Comparison of ENCODE assay signal across 8 cellular contexts in genomic region chr6:131914967-131915751, GRCh38. TPM values are rescaled to one million over a fixed set of nuclear protein-coding genes. Genes with fewer than 3 reads are reported as not detected.
DNase-seq lines count a peak whose midpoint lies in the region; ATAC-seq and TF ChIP-seq lines count a peak whose summit lies in the region.

No MANE protein-coding gene starts in this region.

- no peaks in the 10 kb centered on the region for H3K27me3 ChIP-seq in SJCRH30

- peaks cover 28% of the 10 kb centered on the region for H3K4me1 ChIP-seq in SJCRH30

- peak; percentile 89 for ATAC-seq in GM21528 (IDR thresholded peaks at IDR 0.05; ENCODE audit: low FRiP score, unreplicated experiment)
- ATAC-seq in left cardiac atrium, result peak; percentile 54 to 74

- H3K9me3 ChIP-seq in SJCRH30 (replicated peaks), result no peaks in the 10 kb centered on the region

- TF ChIP-seq CTCF in retinal pigment epithelial cell (conservative IDR thresholded peaks at IDR 0.05; ENCODE audit: low read depth, low read length), result peak; percentile 85

- peak overlapping the region; percentile 30 for H3K4me3 ChIP-seq in SJCRH30
- no peak overlapping the region for H3K4me3 ChIP-seq in retinal pigment epithelial cell (ENCODE audit: low read length)

- no peak overlapping the region for H3K27ac ChIP-seq in SJCRH30

- intact Hi-C loops in left cardiac atrium (cut with DNase I), result loop anchor here (5.0 to 10.0 kb wide), 2 partner anchors 223 to 380 kb away; no protein-coding TSS in a partner anchor

- TF ChIP-seq EP300 in Ishikawa (IDR thresholded peaks at IDR 0.05; ENCODE audit: borderline replicate concordance), result no peak

- TF ChIP-seq RAD21 in Ishikawa (IDR thresholded peaks at IDR 0.05; ENCODE audit: low read depth), result peak; percentile 86

- DNase-seq in ELR (ENCODE audit: low read depth) (peak; percentile 85), SJCRH30 (peak; percentile 61 to 87), amniotic epithelial cell (ENCODE audit: low read depth) (peak; percentile 78), left cardiac atrium (peak; percentile 69), retinal pigment epithelial cell (ENCODE audit: low read depth) (peak; percentile 45), GF-D8 (lab: John Stamatoyannopoulos, UW) (no peak)

- no peaks in the 10 kb centered on the region for H3K36me3 ChIP-seq in SJCRH30

TF ChIP-seq in Ishikawa, 13 proteins besides CTCF, POLR2A, EP300 and RAD21:
- TF ChIP-seq YY1 (IDR thresholded peaks at IDR 0.05; ENCODE audit: low read depth), result no peak
- no peak for TF ChIP-seq CREB1 (IDR thresholded peaks at IDR 0.05; ENCODE audit: low read depth)
- TF ChIP-seq NFIC (IDR thresholded peaks at IDR 0.05), result no peak
- TF ChIP-seq, protein P1, sequence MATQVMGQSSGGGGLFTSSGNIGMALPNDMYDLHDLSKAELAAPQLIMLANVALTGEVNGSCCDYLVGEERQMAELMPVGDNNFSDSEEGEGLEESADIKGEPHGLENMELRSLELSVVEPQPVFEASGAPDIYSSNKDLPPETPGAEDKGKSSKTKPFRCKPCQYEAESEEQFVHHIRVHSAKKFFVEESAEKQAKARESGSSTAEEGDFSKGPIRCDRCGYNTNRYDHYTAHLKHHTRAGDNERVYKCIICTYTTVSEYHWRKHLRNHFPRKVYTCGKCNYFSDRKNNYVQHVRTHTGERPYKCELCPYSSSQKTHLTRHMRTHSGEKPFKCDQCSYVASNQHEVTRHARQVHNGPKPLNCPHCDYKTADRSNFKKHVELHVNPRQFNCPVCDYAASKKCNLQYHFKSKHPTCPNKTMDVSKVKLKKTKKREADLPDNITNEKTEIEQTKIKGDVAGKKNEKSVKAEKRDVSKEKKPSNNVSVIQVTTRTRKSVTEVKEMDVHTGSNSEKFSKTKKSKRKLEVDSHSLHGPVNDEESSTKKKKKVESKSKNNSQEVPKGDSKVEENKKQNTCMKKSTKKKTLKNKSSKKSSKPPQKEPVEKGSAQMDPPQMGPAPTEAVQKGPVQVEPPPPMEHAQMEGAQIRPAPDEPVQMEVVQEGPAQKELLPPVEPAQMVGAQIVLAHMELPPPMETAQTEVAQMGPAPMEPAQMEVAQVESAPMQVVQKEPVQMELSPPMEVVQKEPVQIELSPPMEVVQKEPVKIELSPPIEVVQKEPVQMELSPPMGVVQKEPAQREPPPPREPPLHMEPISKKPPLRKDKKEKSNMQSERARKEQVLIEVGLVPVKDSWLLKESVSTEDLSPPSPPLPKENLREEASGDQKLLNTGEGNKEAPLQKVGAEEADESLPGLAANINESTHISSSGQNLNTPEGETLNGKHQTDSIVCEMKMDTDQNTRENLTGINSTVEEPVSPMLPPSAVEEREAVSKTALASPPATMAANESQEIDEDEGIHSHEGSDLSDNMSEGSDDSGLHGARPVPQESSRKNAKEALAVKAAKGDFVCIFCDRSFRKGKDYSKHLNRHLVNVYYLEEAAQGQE (IDR thresholded peaks at IDR 0.05; ENCODE audit: low read depth), result no peak
- TF ChIP-seq TEAD4 (IDR thresholded peaks at IDR 0.05), result no peak
- no peak for TF ChIP-seq MAX (IDR thresholded peaks at IDR 0.05)
- no peak for TF ChIP-seq TAF1 (IDR thresholded peaks at IDR 0.05; ENCODE audit: low read depth)
- TF ChIP-seq CEBPB (IDR thresholded peaks at IDR 0.05), result no peak
- no peak for TF ChIP-seq EGR1 (IDR thresholded peaks at IDR 0.05)
- TF ChIP-seq, protein P2, sequence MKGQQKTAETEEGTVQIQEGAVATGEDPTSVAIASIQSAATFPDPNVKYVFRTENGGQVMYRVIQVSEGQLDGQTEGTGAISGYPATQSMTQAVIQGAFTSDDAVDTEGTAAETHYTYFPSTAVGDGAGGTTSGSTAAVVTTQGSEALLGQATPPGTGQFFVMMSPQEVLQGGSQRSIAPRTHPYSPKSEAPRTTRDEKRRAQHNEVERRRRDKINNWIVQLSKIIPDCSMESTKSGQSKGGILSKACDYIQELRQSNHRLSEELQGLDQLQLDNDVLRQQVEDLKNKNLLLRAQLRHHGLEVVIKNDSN (IDR thresholded peaks at IDR 0.05), result no peak
- no peak for TF ChIP-seq ZBTB7A (IDR thresholded peaks at IDR 0.05; ENCODE audit: low read depth)
- no peak for TF ChIP-seq FOXM1 (IDR thresholded peaks at IDR 0.05; ENCODE audit: borderline replicate concordance, low read depth)
- TF ChIP-seq TCF12 (IDR thresholded peaks at IDR 0.05; ENCODE audit: low read depth), result no peak

RNA-seq across cellular contexts. Expression of gene CCN2, which starts 36.0 kb away (rescaled TPM):
- 2.3 TPM in 2 replicates for total RNA-seq in SJCRH30 (2014; rRNA removed; shearing (Covaris generic))
- 100 to 1,000 TPM; 194 to 230 TPM for total RNA-seq in left cardiac atrium

Comparison
In these comparisons a context has a peak if more than half of its experiments do, and no peak if none do; other contexts are left out.
1. RNA of gene CCN2, which starts 36.0 kb away (total RNA-seq): 194 to 230 TPM in left cardiac atrium; 2.3 TPM in SJCRH30; every median in the first group is over 10 times any median in the second.